16 cellular contexts compared by ENCODE assay signal in the genomic region with DNA sequence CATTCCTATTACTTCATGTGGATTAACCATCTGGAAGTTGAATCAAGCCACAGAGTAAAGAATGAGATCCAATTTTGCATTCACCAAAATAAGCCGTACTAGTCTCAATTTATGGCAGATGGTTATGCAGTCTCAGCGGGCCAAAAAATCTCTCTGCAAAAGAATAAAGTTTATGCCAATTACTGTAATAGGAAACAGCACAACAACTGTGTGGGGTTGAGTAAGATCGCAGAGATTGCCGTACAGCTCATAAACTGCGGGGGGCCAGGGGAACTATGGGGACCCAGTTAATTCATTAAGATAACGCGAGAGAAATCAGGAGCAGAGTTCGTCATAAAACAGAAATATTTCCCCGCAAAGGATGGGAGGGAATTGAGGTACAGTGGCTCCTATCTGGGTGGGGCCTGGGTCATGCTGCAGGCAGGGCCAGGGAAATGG.
A peak's percentile ranks its signal among the peaks of the same experiment; 100 is the strongest.
DNase-seq lines count a peak whose midpoint lies in the region.
"Had no signal": no experiment of that assay in that cellular context is flagged by ENCODE, and none has a peak within 500 bp of the region (broad histone marks: within the 10 kb centered on the region; RNA-seq: fewer than 3 reads in every experiment).

No MANE protein-coding gene starts in this region.

- peaks cover 7% of the 10 kb centered on the region for H3K9me3 Mint-ChIP-seq in activated T-cell treated with anti-CD3 and anti-CD28 coated beads, Interleukin-2, amount 50 U/mL, for 24 hours
- H3K9me3 Mint-ChIP-seq: dendritic cell treated with granulocyte-macrophage colony-stimulating factor and Interleukin-4, amounts not matched to agents 40 ng/mL and 50 ng/mL, for 4 days had no signal

- DNase-seq in activated T-cell treated with anti-CD3 and anti-CD28 coated beads, Interleukin-2, amount 50 U/mL, for 24 hours = no peak
- no peak for DNase-seq in activated T-cell treated with anti-CD3 and anti-CD28 coated beads for 4 hours
- DNase-seq in NCI-H446 (lab: John Stamatoyannopoulos, UW) = peak; percentile 77 to 91
- DNase-seq in fibroblast of peridontal ligament (ENCODE audit: extremely low read depth) = peak; percentile 91
- DNase-seq in superior temporal gyrus (ENCODE audit: extremely low spot score) = peak; percentile 39
- no peak for DNase-seq in NCI-H526 (lab: John Stamatoyannopoulos, UW)
- DNase-seq in stimulated activated CD4-positive, alpha-beta T cell treated with anti-CD3 and anti-CD28 coated beads, Interleukin-15, amount 100 ng/mL, for 24 hours = no peak
- DNase-seq in NCI-H2107 (lab: John Stamatoyannopoulos, UW) = no peak
- DNase-seq: activated CD4-positive, CD25-positive, alpha-beta regulatory T cell treated with anti-CD3 and anti-CD28 coated beads, Interleukin-2, amount 50 U/mL, for 72 hours; activated T-cell treated with anti-CD3 and anti-CD28 coated beads, Interleukin-2, amount 50 U/mL, for 1 hour; amygdala; DMS153; esophagus squamous epithelium; MV-4-11; PC-3 had no signal

- H3K4me3 Mint-ChIP-seq in activated T-cell treated with anti-CD3 and anti-CD28 coated beads, Interleukin-2, amount 50 U/mL, for 24 hours = no peak overlapping the region
- H3K4me3 Mint-ChIP-seq: dendritic cell treated with granulocyte-macrophage colony-stimulating factor and Interleukin-4, amounts not matched to agents 40 ng/mL and 50 ng/mL, for 4 days had no signal

- no peaks in the 10 kb centered on the region for H3K27me3 Mint-ChIP-seq in activated T-cell treated with anti-CD3 and anti-CD28 coated beads, Interleukin-2, amount 50 U/mL, for 24 hours
- H3K27me3 Mint-ChIP-seq: dendritic cell treated with granulocyte-macrophage colony-stimulating factor and Interleukin-4, amounts not matched to agents 40 ng/mL and 50 ng/mL, for 4 days had no signal

- peaks cover 66% of the 10 kb centered on the region for H3K36me3 Mint-ChIP-seq in activated T-cell treated with anti-CD3 and anti-CD28 coated beads, Interleukin-2, amount 50 U/mL, for 24 hours (ENCODE audit: low read depth)

- peak overlapping the region; percentile 22 for H3K27ac Mint-ChIP-seq in activated T-cell treated with anti-CD3 and anti-CD28 coated beads, Interleukin-2, amount 50 U/mL, for 24 hours
- H3K27ac Mint-ChIP-seq: dendritic cell treated with granulocyte-macrophage colony-stimulating factor and Interleukin-4, amounts not matched to agents 40 ng/mL and 50 ng/mL, for 4 days had no signal

- no peaks in the 10 kb centered on the region for H3K4me1 Mint-ChIP-seq in activated T-cell treated with anti-CD3 and anti-CD28 coated beads, Interleukin-2, amount 50 U/mL, for 24 hours (ENCODE audit: low read depth)

Comparison
In these comparisons a context has a peak if more than half of its experiments do, and no peak if none do; other contexts are left out.
1. DNase-seq: peak in NCI-H446 (2 of 2), fibroblast of peridontal ligament (single experiment) and superior temporal gyrus (single experiment); none in activated T-cell treated with anti-CD3 and anti-CD28 coated beads, Interleukin-2, amount 50 U/mL, for 24 hours (single experiment), activated T-cell treated with anti-CD3 and anti-CD28 coated beads for 4 hours (single experiment), NCI-H526 (0 of 2), stimulated activated CD4-positive, alpha-beta T cell treated with anti-CD3 and anti-CD28 coated beads, Interleukin-15, amount 100 ng/mL, for 24 hours (single experiment) and NCI-H2107 (single experiment).